In the genomic region with DNA sequence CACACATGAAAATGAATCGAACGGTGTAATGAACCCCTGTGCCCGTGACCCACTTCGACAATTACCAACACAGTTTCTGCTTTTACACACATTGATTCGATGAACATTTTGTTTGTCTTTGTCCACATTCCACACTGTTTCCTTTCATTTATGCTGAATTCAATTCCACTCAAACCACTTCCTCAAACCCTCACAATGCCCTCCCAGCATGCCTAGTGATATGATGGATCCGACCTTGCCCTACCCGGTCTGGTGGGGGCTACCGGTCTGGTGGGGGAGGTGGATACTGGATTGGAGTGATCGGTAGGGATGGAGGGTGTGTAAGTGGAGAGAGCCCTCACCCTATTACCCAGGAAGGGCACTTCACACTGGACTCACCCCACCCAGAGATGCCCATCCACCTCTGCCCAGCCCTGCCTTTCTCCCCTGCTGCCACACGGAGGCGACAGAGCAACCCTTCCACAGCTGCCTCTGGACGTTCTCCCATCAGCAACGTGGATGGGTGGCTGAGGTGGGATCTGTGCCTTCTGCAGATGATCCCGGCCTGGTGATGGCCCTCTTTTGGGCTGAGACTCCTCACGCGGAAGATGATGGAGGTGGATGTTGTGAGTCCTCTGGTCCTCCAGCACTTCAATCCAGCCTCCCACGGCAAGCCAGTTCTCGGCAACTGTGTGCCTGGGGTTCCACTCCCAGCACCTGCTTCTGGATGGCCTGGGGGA, we compare ENCODE assay signal across 8 cellular contexts. TPM values are rescaled to one million over a fixed set of nuclear protein-coding genes. Genes with fewer than 3 reads are reported as not detected.
DNase-seq lines count a peak whose midpoint lies in the region; ATAC-seq and TF ChIP-seq lines count a peak whose summit lies in the region.

No MANE protein-coding gene starts in this region.

- no peaks in the 10 kb centered on the region for H3K27me3 ChIP-seq in esophagus squamous epithelium

- ATAC-seq in HG03354 (IDR thresholded peaks at IDR 0.05; ENCODE audit: poor library complexity, severe bottlenecking, unreplicated experiment) (peak; percentile 54), natural killer cell (peak; percentile 75 to 88 (median 82)), GM21723 (IDR thresholded peaks at IDR 0.05; ENCODE audit: unreplicated experiment) (no peak)

- H3K4me3 Mint-ChIP-seq in natural killer cell: no peak overlapping the region

- peaks cover 5 to 6% of the 10 kb centered on the region in 2 donors for H3K4me1 Mint-ChIP-seq in natural killer cell

- DNase-seq in COLO829 (ENCODE audit: low spot score): peak; percentile 62
- peak; percentile 97 for DNase-seq in OCI-M1 (lab: John Stamatoyannopoulos, UW)
- DNase-seq in activated T-cell treated with anti-CD3 and anti-CD28 coated beads, Interleukin-2, amount 50 U/mL, for 1 hour: peak; percentile 49
- DNase-seq in esophagus squamous epithelium (lab: John Stamatoyannopoulos, UW): no peak
- DNase-seq in natural killer cell: peak; percentile 44
- DNase-seq in substantia nigra (lab: John Stamatoyannopoulos, UW): peak in 37 of 49 donors; percentile 10 to 70 (median 45)

- no peak overlapping the region for H3K27ac Mint-ChIP-seq in natural killer cell

- H3K4me1 ChIP-seq in esophagus squamous epithelium: peaks cover 23 to 59% (median 34%) of the 10 kb centered on the region in 3 donors

- no peaks in the 10 kb centered on the region for H3K9me3 Mint-ChIP-seq in natural killer cell

- peak overlapping the region in 1 of 4 donors; percentile 16 for H3K4me3 ChIP-seq in esophagus squamous epithelium

- intact Hi-C loops in esophagus squamous epithelium (cut with DNase I) (loop anchor here (5.0 kb wide), 3 partner anchors 42 to 107 kb away; no protein-coding TSS in a partner anchor), natural killer cell (cut with micrococcal nuclease) (loop anchor here (2.0 kb wide), 1 partner anchor 58 kb away; no protein-coding TSS in a partner anchor)

- H3K36me3 Mint-ChIP-seq in natural killer cell: no peaks in the 10 kb centered on the region

- H3K27me3 Mint-ChIP-seq in natural killer cell (ENCODE audit: low read depth in 2 of 2): peaks cover 12 to 14% of the 10 kb centered on the region in 2 donors

- no peaks in the 10 kb centered on the region for H3K9me3 ChIP-seq in esophagus squamous epithelium

- TF ChIP-seq CTCF in esophagus squamous epithelium (IDR thresholded peaks at IDR 0.05) (peak; percentile 80 to 95 (median 88)), natural killer cell (IDR thresholded peaks at IDR 0.05) (peak; percentile 75)

- no peaks in the 10 kb centered on the region for H3K36me3 ChIP-seq in esophagus squamous epithelium

- WGBS in esophagus squamous epithelium, 2 donors: 23 to 39% methylated on average over 11 to 12 of the region's 18 CpGs

- H3K27ac ChIP-seq in esophagus squamous epithelium: peak overlapping the region; percentile 74 to 89 (median 82)
- no peak overlapping the region for H3K27ac ChIP-seq in substantia nigra (ENCODE audit: low read depth, low read length, poor library complexity, severe bottlenecking)

- TF ChIP-seq POLR2A in esophagus squamous epithelium (IDR thresholded peaks at IDR 0.05): no peak

RNA-seq across cellular contexts. Expression of gene P2RY2, which starts 33.0 kb away (rescaled TPM):
- total RNA-seq in esophagus squamous epithelium (10 to 100 TPM; 36.2 to 50.3 (median 43.8) TPM), natural killer cell (1 to 10 TPM in 1 of 3 donors, under 1 TPM in 2; 0.27 to 1.0 (median 0.90) TPM)

RNA-seq across cellular contexts. Expression of gene FCHSD2, which starts 43.0 kb away (rescaled TPM):
- total RNA-seq in esophagus squamous epithelium: 10 to 100 TPM in 1 of 4 donors, 1 to 10 TPM in 3; 4.1 to 12.8 (median 6.8) TPM
- 10 to 100 TPM; 39.4 to 59.1 (median 42.1) TPM for total RNA-seq in natural killer cell

Comparison
In these comparisons a context has a peak if more than half of its experiments do, and no peak if none do; other contexts are left out.
1. RNA of gene P2RY2, which starts 33.0 kb away (total RNA-seq): 36.2 to 50.3 TPM in esophagus squamous epithelium; 0.27 to 1.0 TPM in natural killer cell; every median in the first group is over 10 times any median in the second.